Comparison of ENCODE assay signal across 1 cellular context in genomic region chr11:125245299-125245698, GRCh38.
TF ChIP-seq lines count a peak whose summit lies in the region.

No MANE protein-coding gene starts in this region.

TF ChIP-seq in IMR-90, 13 proteins besides CTCF, POLR2A, EP300 and RAD21:
- TF ChIP-seq RFX5 (IDR thresholded peaks at IDR 0.05; ENCODE audit: low read depth, low read length) (no peak), BHLHE40 (IDR thresholded peaks at IDR 0.05; ENCODE audit: low read depth, low read length) (no peak), SMC3 (IDR thresholded peaks at IDR 0.05; ENCODE audit: low read depth, low read length) (no peak), ELK1 (IDR thresholded peaks at IDR 0.05; ENCODE audit: borderline replicate concordance, low read depth, low read length) (no peak), MXI1 (IDR thresholded peaks at IDR 0.05; ENCODE audit: borderline replicate concordance, low read depth, low read length) (no peak), USF2 (IDR thresholded peaks at IDR 0.05; ENCODE audit: low read depth, low read length) (no peak), MAZ (IDR thresholded peaks at IDR 0.05; ENCODE audit: borderline replicate concordance, low read depth, low read length) (no peak), FOS (IDR thresholded peaks at IDR 0.05; ENCODE audit: low read depth, low read length) (no peak), NFE2L2 (IDR thresholded peaks at IDR 0.05; ENCODE audit: low read depth, low read length) (no peak), CEBPB (IDR thresholded peaks at IDR 0.05; ENCODE audit: low read depth, low read length) (no peak), CHD1 (IDR thresholded peaks at IDR 0.05; ENCODE audit: low read depth, low read length) (no peak), RCOR1 (IDR thresholded peaks at IDR 0.05; ENCODE audit: insufficient replicate concordance, low read length) (no peak), MAFK (IDR thresholded peaks at IDR 0.05; ENCODE audit: low read depth, low read length) (no peak)
